8 cellular contexts compared by ENCODE assay signal in the genomic region with DNA sequence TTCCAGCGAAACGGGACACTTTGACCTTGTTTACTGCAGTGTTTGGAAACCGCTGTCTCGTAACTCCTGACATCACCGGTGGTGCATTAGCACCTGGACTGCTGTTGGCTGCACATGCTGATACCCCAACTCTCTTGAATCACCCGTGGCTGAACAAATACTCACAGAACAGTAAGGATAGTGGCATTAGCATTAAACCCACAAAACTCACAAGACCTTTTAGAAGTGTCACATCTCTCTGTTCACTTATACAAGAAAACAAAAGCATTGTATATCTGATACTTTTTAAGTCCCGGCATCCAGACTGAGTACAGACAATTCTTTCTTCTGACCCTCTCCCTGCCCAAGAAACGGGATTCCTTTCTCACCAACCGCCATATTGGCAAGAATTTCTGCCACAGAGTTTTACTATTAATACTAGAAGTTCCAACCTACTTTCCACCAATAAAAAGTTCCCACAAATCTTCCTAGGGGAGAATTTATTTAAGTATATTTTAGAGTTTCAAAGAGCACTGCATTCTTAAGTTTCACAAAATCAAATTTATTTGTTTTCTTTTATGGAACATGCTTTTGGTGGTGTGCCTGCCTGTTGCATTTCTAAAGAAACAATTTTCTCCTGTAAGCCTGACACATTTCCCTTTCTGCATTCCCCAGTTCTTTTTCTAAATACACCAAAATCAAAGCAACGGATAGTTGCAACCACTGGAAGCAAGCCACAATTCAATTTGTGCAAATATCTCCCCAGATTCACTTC.
A peak's percentile ranks its signal among the peaks of the same experiment; 100 is the strongest.
DNase-seq lines count a peak whose midpoint lies in the region; ATAC-seq and TF ChIP-seq lines count a peak whose summit lies in the region.

No MANE protein-coding gene starts in this region.

- TF ChIP-seq POLR2A in vagina (IDR thresholded peaks at IDR 0.05): no peak

- H3K27ac Mint-ChIP-seq in activated naive CD4-positive, alpha-beta T cell treated with anti-CD3 and anti-CD28 coated beads, Interleukin-2, amount 10 ng/mL, durations not matched to agents 7 days and 5 days: peak overlapping the region; percentile 89

- H3K4me3 Mint-ChIP-seq in activated naive CD4-positive, alpha-beta T cell treated with anti-CD3 and anti-CD28 coated beads, Interleukin-2, amount 10 ng/mL, durations not matched to agents 7 days and 5 days: peak overlapping the region; percentile 73

- no peaks in the 10 kb centered on the region for H3K9me3 ChIP-seq in vagina

- H3K4me1 ChIP-seq in vagina: peaks cover 96% of the 10 kb centered on the region

- H3K9me3 Mint-ChIP-seq in activated naive CD4-positive, alpha-beta T cell treated with anti-CD3 and anti-CD28 coated beads, Interleukin-2, amount 10 ng/mL, durations not matched to agents 7 days and 5 days: no peaks in the 10 kb centered on the region

- DNase-seq in activated naive CD4-positive, alpha-beta T cell treated with anti-CD3 and anti-CD28 coated beads, Interleukin-2, amount 10 ng/mL, durations not matched to agents 7 days and 5 days: no peak
- no peak for DNase-seq in activated naive CD4-positive, alpha-beta T cell treated with anti-CD3 and anti-CD28 coated beads, Interleukin-2, amount 50 U/mL, for 16 hours
- peak; percentile 94 for DNase-seq in amniotic epithelial cell (ENCODE audit: low read depth)
- peak; percentile 82 for DNase-seq in left lobe of liver (ENCODE audit: low spot score)
- DNase-seq in vagina (ENCODE audit: extremely low spot score in 2 of 2): no peak
- no peak for DNase-seq in cerebellar cortex (ENCODE audit: low spot score)

- H3K36me3 Mint-ChIP-seq in activated naive CD4-positive, alpha-beta T cell treated with anti-CD3 and anti-CD28 coated beads, Interleukin-2, amount 10 ng/mL, durations not matched to agents 7 days and 5 days: peaks cover 69% of the 10 kb centered on the region

- peaks cover 0 to 5% of the 10 kb centered on the region in 2 donors for H3K36me3 ChIP-seq in vagina

- no peaks in the 10 kb centered on the region for H3K27me3 ChIP-seq in vagina

- H3K27me3 Mint-ChIP-seq in activated naive CD4-positive, alpha-beta T cell treated with anti-CD3 and anti-CD28 coated beads, Interleukin-2, amount 10 ng/mL, durations not matched to agents 7 days and 5 days: no peaks in the 10 kb centered on the region

- peak overlapping the region; percentile 22 to 45 for H3K4me3 ChIP-seq in vagina

- peak; percentile 68 for ATAC-seq in left lobe of liver
- no peak for ATAC-seq in HG03039 (IDR thresholded peaks at IDR 0.05; ENCODE audit: unreplicated experiment)
- ATAC-seq in HG03521 (IDR thresholded peaks at IDR 0.05; ENCODE audit: unreplicated experiment): no peak

- TF ChIP-seq CTCF in vagina (IDR thresholded peaks at IDR 0.05): no peak

- peaks cover 90% of the 10 kb centered on the region for H3K4me1 Mint-ChIP-seq in activated naive CD4-positive, alpha-beta T cell treated with anti-CD3 and anti-CD28 coated beads, Interleukin-2, amount 10 ng/mL, durations not matched to agents 7 days and 5 days

- intact Hi-C loops in vagina (cut with DNase I): no loop called here

- H3K27ac ChIP-seq in vagina: peak overlapping the region; percentile 85

- CTCF ChIA-PET in activated naive CD4-positive, alpha-beta T cell treated with anti-CD3 and anti-CD28 coated beads, Interleukin-2, amount 10 ng/mL, durations not matched to agents 7 days and 5 days (lab: Charles Lee): interaction anchor here (1.0 to 2.8 kb wide), 4 partner anchors 12 to 98 kb away, joined by 3 to 11 read pairs (median 3); no protein-coding TSS in a partner anchor

Comparison
In these comparisons a context has a peak if more than half of its experiments do, and no peak if none do; other contexts are left out.
1. DNase-seq: peak in amniotic epithelial cell (single experiment) and left lobe of liver (single experiment); none in activated naive CD4-positive, alpha-beta T cell treated with anti-CD3 and anti-CD28 coated beads, Interleukin-2, amount 10 ng/mL, durations not matched to agents 7 days and 5 days (single experiment), activated naive CD4-positive, alpha-beta T cell treated with anti-CD3 and anti-CD28 coated beads, Interleukin-2, amount 50 U/mL, for 16 hours (single experiment), vagina (0 of 2) and cerebellar cortex (single experiment).